20 cellular contexts compared by ENCODE assay signal in the genomic region with DNA sequence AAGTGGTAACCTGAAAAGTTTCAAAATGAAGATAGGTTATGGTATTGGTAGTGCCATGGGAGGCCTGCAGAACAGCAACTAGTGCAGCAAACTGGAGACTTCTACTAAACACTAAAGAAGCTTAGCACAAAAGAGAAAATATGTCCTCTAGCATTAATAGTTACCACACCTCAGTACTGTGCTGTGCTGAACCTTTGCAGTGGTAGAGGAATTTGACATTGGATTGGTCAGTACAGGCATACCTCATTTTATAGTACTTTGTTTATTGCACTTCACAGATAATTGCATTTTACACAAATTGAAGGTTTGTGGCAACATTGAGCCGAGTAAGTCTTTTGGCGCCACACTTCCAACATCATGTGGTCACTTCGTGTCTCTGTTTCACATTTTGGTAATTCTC. TPM values are rescaled to one million over a fixed set of nuclear protein-coding genes. Genes with fewer than 3 reads are reported as not detected.
A peak's percentile ranks its signal among the peaks of the same experiment; 100 is the strongest.
DNase-seq lines count a peak whose midpoint lies in the region; ATAC-seq and TF ChIP-seq lines count a peak whose summit lies in the region.
"Had no signal": no experiment of that assay in that cellular context is flagged by ENCODE, and none has a peak within 500 bp of the region (broad histone marks: within the 10 kb centered on the region; RNA-seq: fewer than 3 reads in every experiment).

No MANE protein-coding gene starts in this region.

- H3K9me3 ChIP-seq in HEK293 (ENCODE audit: control insufficient read depth, insufficient read depth, low read depth, low read length) (no peaks in the 10 kb centered on the region), thyroid gland (no peaks in the 10 kb centered on the region)
- H3K9me3 ChIP-seq: A549 had no signal

- H3K4me3 ChIP-seq in HEK293 (ENCODE audit: low read depth, low read length) = no peak overlapping the region
- H3K4me3 ChIP-seq in thyroid gland (replicated peaks in 1 of 3) = no peak overlapping the region
- H3K4me3 ChIP-seq: A549, GM23248 had no signal

- WGBS in thyroid gland, 2 donors = 91 to 93% methylated on average over 3 of the region's 3 CpGs

- CTCF ChIA-PET in HEK293 (lab: Yijun Ruan, JAX) = interaction anchor here (0.6 to 2.0 kb wide), 3 partner anchors 12 to 669 kb away, joined by 3 to 10 read pairs (median 3); no protein-coding TSS in a partner anchor

- H3K4me1 Mint-ChIP-seq in activated naive CD8-positive, alpha-beta T cell (ENCODE audit: low read depth) = peaks cover 59% of the 10 kb centered on the region
- H3K4me1 Mint-ChIP-seq in activated naive CD8-positive, alpha-beta T cell treated with anti-CD3 and anti-CD28 coated beads for 36 hours = peaks cover 30% of the 10 kb centered on the region
- peaks cover 45% of the 10 kb centered on the region for H3K4me1 Mint-ChIP-seq in stimulated activated effector memory CD8-positive, alpha-beta T cell treated with anti-CD3 and anti-CD28 coated beads, Interleukin-12 subunit alpha, Interleukin-12 subunit beta, amount 100 ng/mL, for 72 hours

- H3K4me1 ChIP-seq in HEK293 (ENCODE audit: control insufficient read depth, insufficient read depth, low read length) (peaks cover 7% of the 10 kb centered on the region; the same call in 1 of the 2 replicates), thyroid gland (peaks cover 5 to 10% of the 10 kb centered on the region in 2 donors)
- H3K4me1 ChIP-seq: A549 had no signal

- peak overlapping the region; percentile 46 for H3K27ac Mint-ChIP-seq in activated naive CD8-positive, alpha-beta T cell
- no peak overlapping the region for H3K27ac Mint-ChIP-seq in activated naive CD8-positive, alpha-beta T cell treated with anti-CD3 and anti-CD28 coated beads for 36 hours
- peak overlapping the region; percentile 76 for H3K27ac Mint-ChIP-seq in stimulated activated effector memory CD8-positive, alpha-beta T cell treated with anti-CD3 and anti-CD28 coated beads, Interleukin-12 subunit alpha, Interleukin-12 subunit beta, amount 100 ng/mL, for 72 hours

- ATAC-seq in left colon = peak; percentile 62
- no peak for ATAC-seq in stimulated activated effector memory CD8-positive, alpha-beta T cell treated with anti-CD3 and anti-CD28 coated beads, Interleukin-12 subunit alpha, Interleukin-12 subunit beta, amount 100 ng/mL, for 72 hours
- ATAC-seq: A549; CD8-positive, alpha-beta T cell had no signal

- H3K27me3 ChIP-seq in thyroid gland = no peaks in the 10 kb centered on the region

- H3K27me3 Mint-ChIP-seq in activated naive CD8-positive, alpha-beta T cell = no peaks in the 10 kb centered on the region
- H3K27me3 Mint-ChIP-seq in activated naive CD8-positive, alpha-beta T cell treated with anti-CD3 and anti-CD28 coated beads for 36 hours = no peaks in the 10 kb centered on the region
- H3K27me3 Mint-ChIP-seq: IgD-negative memory B cell had no signal

- no peaks in the 10 kb centered on the region for H3K9me3 Mint-ChIP-seq in activated naive CD8-positive, alpha-beta T cell (ENCODE audit: low read depth)
- H3K9me3 Mint-ChIP-seq in activated naive CD8-positive, alpha-beta T cell treated with anti-CD3 and anti-CD28 coated beads for 36 hours = no peaks in the 10 kb centered on the region
- no peaks in the 10 kb centered on the region for H3K9me3 Mint-ChIP-seq in stimulated activated effector memory CD8-positive, alpha-beta T cell treated with anti-CD3 and anti-CD28 coated beads, Interleukin-12 subunit alpha, Interleukin-12 subunit beta, amount 100 ng/mL, for 72 hours
- H3K9me3 Mint-ChIP-seq: CD8-positive, alpha-beta T cell; IgD-negative memory B cell had no signal

- H3K36me3 ChIP-seq in HEK293 (ENCODE audit: control insufficient read depth in 2 of 2, insufficient read depth in 1 of 2, low read length in 2 of 2) (peaks cover 22 to 38% of the 10 kb centered on the region in 2 experiments), thyroid gland (peaks cover 18 to 20% of the 10 kb centered on the region in 2 donors)

- no peak for TF ChIP-seq CTCF in HEK293 (tag by site-specific recombination; IDR thresholded peaks at IDR 0.05)
- TF ChIP-seq CTCF in thyroid gland (IDR thresholded peaks at IDR 0.05) = no peak

- POLR2A ChIA-PET in HEK293 (lab: Yijun Ruan, JAX) = no interaction called here

- intact Hi-C loops in left colon (cut with DNase I, micrococcal nuclease) = no loop called here
- intact Hi-C loops in thyroid gland (cut with DNase I) = no loop called here

- no peak for DNase-seq in activated naive CD8-positive, alpha-beta T cell treated with anti-CD3 and anti-CD28 coated beads for 36 hours
- DNase-seq in left colon (no peak), thyroid gland (no peak), NOMO-1 treated with DMSO at 0.1 percent for 48 hours (lab: John Stamatoyannopoulos, UW; ENCODE audit: unreplicated experiment) (no peak), NCI-H524 (lab: John Stamatoyannopoulos, UW) (no peak)
- DNase-seq in stimulated activated effector memory CD8-positive, alpha-beta T cell treated with anti-CD3 and anti-CD28 coated beads, Interleukin-12 subunit alpha, Interleukin-12 subunit beta, amount 100 ng/mL, for 72 hours (ENCODE audit: low spot score in 2 of 2) = no peak
- DNase-seq: AML-193; Calu3; CD8-positive, alpha-beta T cell; DMS 273 treated with DMSO at 0.1 percent for 48 hours; GM23248; HCEC 1CT; KBM-7 had no signal

- H3K36me3 Mint-ChIP-seq in activated naive CD8-positive, alpha-beta T cell = peaks cover 16% of the 10 kb centered on the region
- peaks cover 48% of the 10 kb centered on the region for H3K36me3 Mint-ChIP-seq in activated naive CD8-positive, alpha-beta T cell treated with anti-CD3 and anti-CD28 coated beads for 36 hours
- peaks cover 81% of the 10 kb centered on the region for H3K36me3 Mint-ChIP-seq in stimulated activated effector memory CD8-positive, alpha-beta T cell treated with anti-CD3 and anti-CD28 coated beads, Interleukin-12 subunit alpha, Interleukin-12 subunit beta, amount 100 ng/mL, for 72 hours

- H3K27ac ChIP-seq in HEK293 (ENCODE audit: extremely low read depth, low read depth, low read length) (no peak overlapping the region), thyroid gland (no peak overlapping the region)
- H3K27ac ChIP-seq: 22Rv1, A549, C4-2B, GM23248, HL-60 had no signal

- H3K4me3 Mint-ChIP-seq in activated naive CD8-positive, alpha-beta T cell = no peak overlapping the region
- H3K4me3 Mint-ChIP-seq in activated naive CD8-positive, alpha-beta T cell treated with anti-CD3 and anti-CD28 coated beads for 36 hours = no peak overlapping the region
- no peak overlapping the region for H3K4me3 Mint-ChIP-seq in stimulated activated effector memory CD8-positive, alpha-beta T cell treated with anti-CD3 and anti-CD28 coated beads, Interleukin-12 subunit alpha, Interleukin-12 subunit beta, amount 100 ng/mL, for 72 hours
- H3K4me3 Mint-ChIP-seq: CD8-positive, alpha-beta T cell had no signal

- TF ChIP-seq POLR2A in thyroid gland (IDR thresholded peaks at IDR 0.05) = no peak

TF ChIP-seq in HEK293, 187 proteins besides CTCF, POLR2A, EP300 and RAD21:
- TF ChIP-seq FEZF1 (tag by site-specific recombination; IDR thresholded peaks at IDR 0.05) (0 out of 2 replicates have a peak, but pooled peaks have one; percentile 42), ZNF423 (tag by site-specific recombination; IDR thresholded peaks at IDR 0.05) (no peak)
- TF ChIP-seq, protein P1, sequence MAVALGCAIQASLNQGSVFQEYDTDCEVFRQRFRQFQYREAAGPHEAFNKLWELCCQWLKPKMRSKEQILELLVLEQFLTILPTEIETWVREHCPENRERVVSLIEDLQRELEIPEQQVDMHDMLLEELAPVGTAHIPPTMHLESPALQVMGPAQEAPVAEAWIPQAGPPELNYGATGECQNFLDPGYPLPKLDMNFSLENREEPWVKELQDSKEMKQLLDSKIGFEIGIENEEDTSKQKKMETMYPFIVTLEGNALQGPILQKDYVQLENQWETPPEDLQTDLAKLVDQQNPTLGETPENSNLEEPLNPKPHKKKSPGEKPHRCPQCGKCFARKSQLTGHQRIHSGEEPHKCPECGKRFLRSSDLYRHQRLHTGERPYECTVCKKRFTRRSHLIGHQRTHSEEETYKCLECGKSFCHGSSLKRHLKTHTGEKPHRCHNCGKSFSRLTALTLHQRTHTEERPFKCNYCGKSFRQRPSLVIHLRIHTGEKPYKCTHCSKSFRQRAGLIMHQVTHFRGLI (tag by site-specific recombination; IDR thresholded peaks at IDR 0.05) = no peak
TF ChIP-seq in HEK293: peak in this region for 1.

RNA-seq across cellular contexts. Expression of a gene that starts 40.4 kb away (rescaled TPM):
- total RNA-seq in activated naive CD8-positive, alpha-beta T cell treated with anti-CD3 and anti-CD28 coated beads for 36 hours = 10 to 100 TPM; 52.7 to 58.5 TPM
- total RNA-seq in left colon (10 to 100 TPM; 69.2 to 70.0 TPM), thyroid gland (100 to 1,000 TPM; 100 to 154 (median 117) TPM)
